In the genomic region with DNA sequence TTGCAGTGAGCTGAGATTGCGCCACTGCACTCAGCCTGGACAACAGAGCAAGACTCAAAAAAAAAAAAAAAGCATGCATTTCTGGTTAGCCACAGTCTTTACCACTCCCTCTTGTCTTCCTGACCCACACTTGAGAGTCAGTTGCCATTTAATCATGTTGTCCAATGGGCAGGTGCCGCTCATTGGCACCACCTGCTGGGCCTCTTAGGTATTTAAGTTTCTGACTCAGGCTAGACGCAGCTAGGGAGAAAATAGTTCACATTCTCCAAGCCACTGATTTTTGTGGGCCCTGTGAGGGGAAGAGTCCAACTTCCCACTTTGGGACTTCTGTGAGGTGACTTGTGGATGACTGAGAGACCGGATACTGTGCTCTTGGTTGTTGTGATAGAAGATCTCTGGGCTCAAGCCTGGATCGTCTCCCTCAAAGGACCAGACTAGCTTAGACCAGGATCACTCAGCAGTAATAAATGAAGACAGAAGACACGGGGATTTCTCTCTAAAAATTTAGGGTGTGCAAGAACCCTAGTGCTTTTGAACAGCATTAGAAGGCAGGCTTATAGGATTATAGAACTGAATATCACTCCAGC, we compare ENCODE assay signal across 8 cellular contexts. TPM values are rescaled to one million over a fixed set of nuclear protein-coding genes. Genes with fewer than 3 reads are reported as not detected.
DNase-seq lines count a peak whose midpoint lies in the region; ATAC-seq, FAIRE-seq and TF ChIP-seq lines count a peak whose summit lies in the region.

No MANE protein-coding gene starts in this region.

- FAIRE-seq in A549 (lab: Jason Lieb, UNC) = no peak
- FAIRE-seq in urothelium cell line (lab: Jason Lieb, UNC) = no peak

- no peaks in the 10 kb centered on the region for H3K4me1 ChIP-seq in A549
- H3K4me1 ChIP-seq in aorta (ENCODE audit: control insufficient read depth in 1 of 2, insufficient read depth in 2 of 2, low read length in 2 of 2) = no peaks in the 10 kb centered on the region

- H3K27ac ChIP-seq in A549 (no peak overlapping the region), aorta (ENCODE audit: low read depth in 1 of 2, low read length in 2 of 2) (no peak overlapping the region)

- POLR2A ChIA-PET in A549 (lab: Yijun Ruan, JAX) = no interaction called here

- peak; percentile 28 to 38 for DNase-seq in A549 (ENCODE audit: low read depth in 1 of 2, low spot score in 1 of 2)
- no peak for DNase-seq in GM12864 (ENCODE audit: low read depth)
- no peak for DNase-seq in fibroblast of villous mesenchyme (ENCODE audit: low read depth)
- DNase-seq in urothelium cell line (ENCODE audit: low spot score) = peak; percentile 64
- no peak for DNase-seq in aorta
- DNase-seq in NCI-H526 treated with DMSO at 0.1 percent for 48 hours (lab: John Stamatoyannopoulos, UW) = no peak

- intact Hi-C loops in aorta (cut with DNase I) = no loop called here

- no peaks in the 10 kb centered on the region for H3K27me3 ChIP-seq in aorta (ENCODE audit: control insufficient read depth in 1 of 2, insufficient read depth in 2 of 2, low read length in 1 of 2)

- TF ChIP-seq EP300 in A549 (IDR thresholded peaks at IDR 0.05) = no peak

- WGBS in A549 (ENCODE audit: missing lambda C conversion rate) = 20% methylated on average over 6 of the region's 6 CpGs
- 76 to 78% methylated on average over 6 of the region's 6 CpGs for WGBS in aorta, 2 donors

- TF ChIP-seq RAD21 in A549 (conservative IDR thresholded peaks at IDR 0.05 in 1 of 2, IDR thresholded peaks at IDR 0.05 in 1 of 2) = peak; percentile 23 to 53; a peak in 3 of 5 replicates

- no peak overlapping the region for H3K4me2 ChIP-seq in A549

- H3K9me3 ChIP-seq in A549 (0 out of 3 replicates have a peak, but pooled peaks cover 4% of the 10 kb centered on the region), aorta (ENCODE audit: control insufficient read depth, low read length) (peaks cover 4% of the 10 kb centered on the region)

- CTCF ChIA-PET in A549 (lab: Yijun Ruan, JAX) = interaction anchor here (0.6 to 2.1 kb wide), 13 partner anchors 8 to 246 kb away, joined by 3 to 11 read pairs (median 3); no protein-coding TSS in a partner anchor

- ATAC-seq in A549 = peak; percentile 64 to 87; a peak in 5 of 6 replicates
- ATAC-seq in HG02943 (IDR thresholded peaks at IDR 0.05; ENCODE audit: low read depth, unreplicated experiment) = peak; percentile 63
- ATAC-seq in SK-N-SH treated with all-trans-retinoic acid at 6 μM for 48 hours = peak; percentile 90
- ATAC-seq in aorta (ENCODE audit: low FRiP score) = no peak

- TF ChIP-seq POLR2A in A549 (IDR thresholded peaks at IDR 0.05; ENCODE audit: low read length) = no peak

- H3K36me3 ChIP-seq in aorta (ENCODE audit: control insufficient read depth in 1 of 2, insufficient read depth in 2 of 2, low read length in 1 of 2) = no peaks in the 10 kb centered on the region

- H3K4me3 ChIP-seq in A549 = no peak overlapping the region
- H3K4me3 ChIP-seq in GM12864 (ENCODE audit: low read depth, low read length) = no peak overlapping the region
- H3K4me3 ChIP-seq in fibroblast of villous mesenchyme (ENCODE audit: low read depth, low read length) = no peak overlapping the region
- H3K4me3 ChIP-seq in aorta (ENCODE audit: low read length in 2 of 2) = no peak overlapping the region

- TF ChIP-seq CTCF in A549 (IDR thresholded peaks at IDR 0.05) = peak; percentile 45; the same call in 2 of the 3 replicates
- TF ChIP-seq CTCF in GM12864 (IDR thresholded peaks at IDR 0.05; ENCODE audit: low read depth, low read length, missing control alignments) = peak; percentile 72
- peak; percentile 41 for TF ChIP-seq CTCF in fibroblast of villous mesenchyme (IDR thresholded peaks at IDR 0.05; ENCODE audit: insufficient read depth, low read depth, low read length)

TF ChIP-seq in A549, 52 proteins besides CTCF, POLR2A, EP300 and RAD21 (continues in another document):
- TF ChIP-seq ZFP36 (IDR thresholded peaks at IDR 0.05; ENCODE audit: borderline replicate concordance, partially characterized antibody) = peak; percentile 35
- TF ChIP-seq, protein P1, sequence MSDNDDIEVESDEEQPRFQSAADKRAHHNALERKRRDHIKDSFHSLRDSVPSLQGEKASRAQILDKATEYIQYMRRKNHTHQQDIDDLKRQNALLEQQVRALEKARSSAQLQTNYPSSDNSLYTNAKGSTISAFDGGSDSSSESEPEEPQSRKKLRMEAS (IDR thresholded peaks at IDR 0.05) = no peak
- TF ChIP-seq SREBF2 (IDR thresholded peaks at IDR 0.05) = no peak
- TF ChIP-seq, protein P2, sequence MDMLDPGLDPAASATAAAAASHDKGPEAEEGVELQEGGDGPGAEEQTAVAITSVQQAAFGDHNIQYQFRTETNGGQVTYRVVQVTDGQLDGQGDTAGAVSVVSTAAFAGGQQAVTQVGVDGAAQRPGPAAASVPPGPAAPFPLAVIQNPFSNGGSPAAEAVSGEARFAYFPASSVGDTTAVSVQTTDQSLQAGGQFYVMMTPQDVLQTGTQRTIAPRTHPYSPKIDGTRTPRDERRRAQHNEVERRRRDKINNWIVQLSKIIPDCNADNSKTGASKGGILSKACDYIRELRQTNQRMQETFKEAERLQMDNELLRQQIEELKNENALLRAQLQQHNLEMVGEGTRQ (IDR thresholded peaks at IDR 0.05) = no peak
- peak; percentile 47; the same call in 2 of the 3 replicates for TF ChIP-seq SMC3 (IDR thresholded peaks at IDR 0.05)

TF ChIP-seq in SK-N-SH treated with all-trans-retinoic acid at 6 μM for 48 hours, 23 proteins besides CTCF, POLR2A, EP300 and RAD21 (continues in another document):
- TF ChIP-seq RARB (CRISPR knock-in tag; IDR thresholded peaks at IDR 0.05) (no peak), CSDC2 (CRISPR knock-in tag; IDR thresholded peaks at IDR 0.05) (no peak), ARNTL (CRISPR knock-in tag; IDR thresholded peaks at IDR 0.05; ENCODE audit: borderline replicate concordance, low read depth) (no peak), ZNF8 (CRISPR knock-in tag; IDR thresholded peaks at IDR 0.05) (no peak), PPARA (CRISPR knock-in tag; IDR thresholded peaks at IDR 0.05; ENCODE audit: borderline replicate concordance) (no peak), ZFP30 (CRISPR knock-in tag; IDR thresholded peaks at IDR 0.05) (no peak)
- TF ChIP-seq, protein P3, sequence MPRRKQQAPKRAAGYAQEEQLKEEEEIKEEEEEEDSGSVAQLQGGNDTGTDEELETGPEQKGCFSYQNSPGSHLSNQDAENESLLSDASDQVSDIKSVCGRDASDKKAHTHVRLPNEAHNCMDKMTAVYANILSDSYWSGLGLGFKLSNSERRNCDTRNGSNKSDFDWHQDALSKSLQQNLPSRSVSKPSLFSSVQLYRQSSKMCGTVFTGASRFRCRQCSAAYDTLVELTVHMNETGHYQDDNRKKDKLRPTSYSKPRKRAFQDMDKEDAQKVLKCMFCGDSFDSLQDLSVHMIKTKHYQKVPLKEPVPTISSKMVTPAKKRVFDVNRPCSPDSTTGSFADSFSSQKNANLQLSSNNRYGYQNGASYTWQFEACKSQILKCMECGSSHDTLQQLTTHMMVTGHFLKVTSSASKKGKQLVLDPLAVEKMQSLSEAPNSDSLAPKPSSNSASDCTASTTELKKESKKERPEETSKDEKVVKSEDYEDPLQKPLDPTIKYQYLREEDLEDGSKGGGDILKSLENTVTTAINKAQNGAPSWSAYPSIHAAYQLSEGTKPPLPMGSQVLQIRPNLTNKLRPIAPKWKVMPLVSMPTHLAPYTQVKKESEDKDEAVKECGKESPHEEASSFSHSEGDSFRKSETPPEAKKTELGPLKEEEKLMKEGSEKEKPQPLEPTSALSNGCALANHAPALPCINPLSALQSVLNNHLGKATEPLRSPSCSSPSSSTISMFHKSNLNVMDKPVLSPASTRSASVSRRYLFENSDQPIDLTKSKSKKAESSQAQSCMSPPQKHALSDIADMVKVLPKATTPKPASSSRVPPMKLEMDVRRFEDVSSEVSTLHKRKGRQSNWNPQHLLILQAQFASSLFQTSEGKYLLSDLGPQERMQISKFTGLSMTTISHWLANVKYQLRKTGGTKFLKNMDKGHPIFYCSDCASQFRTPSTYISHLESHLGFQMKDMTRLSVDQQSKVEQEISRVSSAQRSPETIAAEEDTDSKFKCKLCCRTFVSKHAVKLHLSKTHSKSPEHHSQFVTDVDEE (CRISPR knock-in tag; IDR thresholded peaks at IDR 0.05) = no peak
- TF ChIP-seq, protein P4, sequence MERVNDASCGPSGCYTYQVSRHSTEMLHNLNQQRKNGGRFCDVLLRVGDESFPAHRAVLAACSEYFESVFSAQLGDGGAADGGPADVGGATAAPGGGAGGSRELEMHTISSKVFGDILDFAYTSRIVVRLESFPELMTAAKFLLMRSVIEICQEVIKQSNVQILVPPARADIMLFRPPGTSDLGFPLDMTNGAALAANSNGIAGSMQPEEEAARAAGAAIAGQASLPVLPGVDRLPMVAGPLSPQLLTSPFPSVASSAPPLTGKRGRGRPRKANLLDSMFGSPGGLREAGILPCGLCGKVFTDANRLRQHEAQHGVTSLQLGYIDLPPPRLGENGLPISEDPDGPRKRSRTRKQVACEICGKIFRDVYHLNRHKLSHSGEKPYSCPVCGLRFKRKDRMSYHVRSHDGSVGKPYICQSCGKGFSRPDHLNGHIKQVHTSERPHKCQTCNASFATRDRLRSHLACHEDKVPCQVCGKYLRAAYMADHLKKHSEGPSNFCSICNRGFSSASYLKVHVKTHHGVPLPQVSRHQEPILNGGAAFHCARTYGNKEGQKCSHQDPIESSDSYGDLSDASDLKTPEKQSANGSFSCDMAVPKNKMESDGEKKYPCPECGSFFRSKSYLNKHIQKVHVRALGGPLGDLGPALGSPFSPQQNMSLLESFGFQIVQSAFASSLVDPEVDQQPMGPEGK (CRISPR knock-in tag; IDR thresholded peaks at IDR 0.05; ENCODE audit: borderline replicate concordance) = no peak
- TF ChIP-seq, protein P5, sequence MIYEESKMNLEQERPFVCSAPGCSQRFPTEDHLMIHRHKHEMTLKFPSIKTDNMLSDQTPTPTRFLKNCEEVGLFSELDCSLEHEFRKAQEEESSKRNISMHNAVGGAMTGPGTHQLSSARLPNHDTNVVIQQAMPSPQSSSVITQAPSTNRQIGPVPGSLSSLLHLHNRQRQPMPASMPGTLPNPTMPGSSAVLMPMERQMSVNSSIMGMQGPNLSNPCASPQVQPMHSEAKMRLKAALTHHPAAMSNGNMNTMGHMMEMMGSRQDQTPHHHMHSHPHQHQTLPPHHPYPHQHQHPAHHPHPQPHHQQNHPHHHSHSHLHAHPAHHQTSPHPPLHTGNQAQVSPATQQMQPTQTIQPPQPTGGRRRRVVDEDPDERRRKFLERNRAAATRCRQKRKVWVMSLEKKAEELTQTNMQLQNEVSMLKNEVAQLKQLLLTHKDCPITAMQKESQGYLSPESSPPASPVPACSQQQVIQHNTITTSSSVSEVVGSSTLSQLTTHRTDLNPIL (CRISPR knock-in tag; IDR thresholded peaks at IDR 0.05; ENCODE audit: low read depth) = no peak

RNA-seq across cellular contexts. Expression of a gene that starts 26.8 kb away (rescaled TPM):
- polyA plus RNA-seq in A549 (2011; rRNA removed) (not detected in 2 replicates), A549 (2017; fragmentation: RNase III; extraction: RNeasy Plus Mini Kit Qiagen cat#74134 plus additional on column Dnase treatment) (not detected in 3 replicates), aorta (not detected)
- not detected in 2 replicates for polyA plus RNA-seq in A549 (2012; cell fraction: cytosol; rRNA removed)
- polyA plus RNA-seq in A549 (2012; cell fraction: nucleus; rRNA removed) = not detected in 2 replicates
- not detected in 2 replicates for polyA minus RNA-seq in A549 (2011; rRNA and poly(A)+ RNA removed)
- total RNA-seq in fibroblast of villous mesenchyme (not detected in 2 replicates), aorta (under 1 TPM in 1 of 2 donors, not detected in 1; 0.29 TPM)

Comparison
In these comparisons a context has a peak if more than half of its experiments do, and no peak if none do; other contexts are left out.
1. DNase-seq: peak in A549 (2 of 2) and urothelium cell line (single experiment); none in GM12864 (single experiment), fibroblast of villous mesenchyme (single experiment), aorta (0 of 2) and NCI-H526 treated with DMSO at 0.1 percent for 48 hours (single experiment).
2. Peak in every context shown above with its lines, with median percentiles within 50 percentile points of each other: CTCF ChIP-seq.